8 cellular contexts compared by ENCODE assay signal in the genomic region with DNA sequence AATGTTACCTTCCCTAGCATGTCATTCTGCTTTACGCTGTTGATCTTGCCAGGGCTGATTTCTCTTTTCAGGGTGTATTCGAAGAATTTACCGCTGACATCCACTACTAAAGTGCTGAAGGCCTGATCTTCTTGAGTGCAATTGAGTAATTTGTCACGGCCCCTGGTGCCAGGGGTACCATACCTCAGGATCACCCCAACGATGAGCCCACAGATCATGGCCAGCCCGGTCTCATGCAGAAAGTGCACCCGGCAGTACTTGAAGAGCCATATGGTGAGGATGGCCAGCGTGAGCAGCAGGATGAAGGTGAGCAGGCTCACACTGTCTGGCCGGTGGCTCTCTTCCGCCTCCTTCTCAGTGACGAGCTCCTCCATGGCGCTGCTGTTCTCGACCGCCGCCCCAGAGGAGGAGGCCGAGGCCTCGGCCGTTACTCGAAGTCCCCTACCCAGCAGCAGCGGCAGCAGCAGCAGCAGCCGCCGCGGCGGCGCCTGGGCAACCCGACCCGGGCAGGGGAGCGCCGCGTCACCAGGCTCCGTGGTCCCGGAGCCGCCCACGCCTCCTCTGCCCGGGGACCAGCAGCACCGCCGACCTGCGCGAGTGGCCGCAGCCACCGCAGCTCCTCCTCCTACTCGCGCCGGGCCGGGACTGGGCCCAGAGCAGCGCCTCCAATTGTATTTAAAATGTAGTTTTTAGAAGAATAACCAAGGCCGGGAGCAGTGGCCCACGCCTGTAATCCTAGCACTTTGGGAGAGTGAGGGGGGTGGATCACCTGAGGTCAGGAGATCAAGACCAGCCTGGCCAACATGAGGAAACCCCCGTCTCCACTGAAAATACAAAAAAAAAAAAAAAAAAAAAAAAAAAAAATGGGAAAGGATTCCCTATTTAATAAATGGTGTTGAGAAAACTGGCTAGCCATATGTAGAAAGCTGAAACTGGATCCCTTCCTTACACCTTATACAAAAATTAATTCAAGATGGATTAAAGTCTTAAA. TPM values are rescaled to one million over a fixed set of nuclear protein-coding genes. Genes with fewer than 3 reads are reported as not detected.
DNase-seq lines count a peak whose midpoint lies in the region; FAIRE-seq and TF ChIP-seq lines count a peak whose summit lies in the region.

No MANE protein-coding gene starts in this region.

- TF ChIP-seq POLR2A in H1 (IDR thresholded peaks at IDR 0.05; ENCODE audit: control extremely low read depth in 1 of 2, low read depth in 2 of 2, low read length in 2 of 2) = peak in 1 of 2 experiments; percentile 45; a peak in 1 of 3 replicates
- TF ChIP-seq POLR2A in testis (IDR thresholded peaks at IDR 0.05) = no peak

- intact Hi-C loops in testis (cut with DNase I; ENCODE audit: low total_unique reads) = no loop called here

- TF ChIP-seq RAD21 in H1 (IDR thresholded peaks at IDR 0.05 in 1 of 2, conservative IDR thresholded peaks at IDR 0.05 in 1 of 2; ENCODE audit: low read depth in 2 of 2, low read length in 2 of 2) = no peak

- H3K14ac ChIP-seq in H1 (ENCODE audit: insufficient read length) = no peak overlapping the region

- peak overlapping the region; percentile 98 for H4K91ac ChIP-seq in H1 (replicated peaks; ENCODE audit: insufficient read length, low read length)

- peak overlapping the region; percentile 76 for H2BK120ac ChIP-seq in H1 (replicated peaks; ENCODE audit: low read depth, low read length)

- peak in 1 of 2 experiments; percentile 61; a peak in 1 of 3 replicates for TF ChIP-seq EP300 in H1 (IDR thresholded peaks at IDR 0.05; ENCODE audit: borderline replicate concordance in 1 of 2, low read depth in 2 of 2, low read length in 2 of 2)

- H3K27ac Mint-ChIP-seq in T-helper 1 cell treated with Interleukin-12 subunit alpha and Interleukin-12 subunit beta and Interleukin-4 antibody, amounts not matched to agents 30 μg/mL and 1 μg/mL, for 36 hours = no peak overlapping the region
- H3K27ac Mint-ChIP-seq in mesothelial cell of epicardium = peak overlapping the region; percentile 22

- H3K36me3 ChIP-seq in H1 (ENCODE audit: control insufficient read depth in 2 of 4, insufficient read depth in 4 of 4, low read length in 3 of 4) = no peaks in the 10 kb centered on the region
- no peaks in the 10 kb centered on the region for H3K36me3 ChIP-seq in testis (ENCODE audit: low read depth, missing control alignments)

- H3K4me3 Mint-ChIP-seq in T-helper 1 cell treated with Interleukin-12 subunit alpha and Interleukin-12 subunit beta and Interleukin-4 antibody, amounts not matched to agents 30 μg/mL and 1 μg/mL, for 36 hours = peak overlapping the region; percentile 48
- peak overlapping the region; percentile 61 for H3K4me3 Mint-ChIP-seq in mesothelial cell of epicardium

- H3K79me1 ChIP-seq in H1 (ENCODE audit: low read depth, low read length) = no peaks in the 10 kb centered on the region

- peaks cover 2% of the 10 kb centered on the region; the same call in 1 of the 2 replicates for H3K23me2 ChIP-seq in H1 (ENCODE audit: low read depth, low read length)

- peak overlapping the region; percentile 62; the same call in 1 of the 2 replicates for H2BK20ac ChIP-seq in H1 (ENCODE audit: low read length)

- H2AFZ ChIP-seq in H1 (ENCODE audit: low read length) = peak overlapping the region; percentile 98

- peak overlapping the region; percentile 72 for H3K18ac ChIP-seq in H1 (ENCODE audit: extremely low read depth, low read length)

- H3K4me1 ChIP-seq in H1 (replicated peaks in 1 of 4; ENCODE audit: control insufficient read depth in 3 of 4, insufficient read depth in 4 of 4, low read length in 3 of 4) (peaks cover 3 to 6% (median 4%) of the 10 kb centered on the region in 4 experiments; a peak in 5 of 7 replicates), testis (peaks cover 4% of the 10 kb centered on the region)

- no peak overlapping the region for H3K27ac ChIP-seq in H1 (ENCODE audit: low read depth, low read length)
- peak overlapping the region; percentile 50 to 77 for H3K27ac ChIP-seq in testis

- H3K79me2 ChIP-seq in H1 (ENCODE audit: control insufficient read depth in 1 of 2, insufficient read depth in 2 of 2, low read length in 2 of 2) = no peaks in the 10 kb centered on the region

- no peak overlapping the region for H2AK5ac ChIP-seq in H1 (ENCODE audit: low read depth, low read length)

- TF ChIP-seq CTCF in HFF-Myc (IDR thresholded peaks at IDR 0.05; ENCODE audit: low read depth, low read length, missing control alignments) (no peak), H1 (IDR thresholded peaks at IDR 0.05; ENCODE audit: control extremely low read depth in 1 of 3, insufficient read depth in 1 of 3, low read depth in 1 of 3, low read length in 3 of 3) (0 out of 4 replicates have a peak, but pooled peaks of 1 of the 3 experiments have one; percentile 7), mesothelial cell of epicardium (IDR thresholded peaks at IDR 0.05; ENCODE audit: unreplicated experiment) (no peak), testis (IDR thresholded peaks at IDR 0.05) (no peak)

- H3K4me2 ChIP-seq in H1 (ENCODE audit: insufficient read depth in 1 of 2, low read depth in 2 of 2, low read length in 2 of 2) = peak overlapping the region; percentile 62 to 63

- peak; percentile 74 for DNase-seq in COLO668 (lab: John Stamatoyannopoulos, UW; ENCODE audit: unreplicated experiment)
- DNase-seq in HFF-Myc (ENCODE audit: extremely low read depth, low read depth) = no peak
- peak; percentile 46 to 75 for DNase-seq in H1 (ENCODE audit: low read depth in 1 of 2, low spot score in 2 of 2)
- DNase-seq in mesothelial cell of epicardium (ENCODE audit: low spot score in 2 of 2, unreplicated experiment in 2 of 2) = peak; percentile 30 to 54
- DNase-seq in testis = peak; percentile 66
- no peak for DNase-seq in NCI-H2107 treated with DMSO at 0.1 percent for 48 hours (lab: John Stamatoyannopoulos, UW; ENCODE audit: unreplicated experiment)
- DNase-seq in middle frontal gyrus (ENCODE audit: extremely low spot score, low spot score) = no peak

- H3K4me3 ChIP-seq in HFF-Myc (replicated peaks; ENCODE audit: low read depth, low read length) (peak overlapping the region; percentile 28), H1 (ENCODE audit: extremely low read depth in 1 of 4, insufficient read depth in 2 of 4, low read depth in 3 of 4, low read length in 4 of 4) (peak overlapping the region; percentile 16 to 58 (median 37); a peak in 7 of 8 replicates), testis (peak overlapping the region; percentile 55 to 60)

- H3K9me3 ChIP-seq in H1 (ENCODE audit: insufficient read depth in 2 of 2, low read depth in 1 of 2, low read length in 1 of 2) (no peaks in the 10 kb centered on the region), testis (no peaks in the 10 kb centered on the region)

- H3K4me1 Mint-ChIP-seq in T-helper 1 cell treated with Interleukin-12 subunit alpha and Interleukin-12 subunit beta and Interleukin-4 antibody, amounts not matched to agents 30 μg/mL and 1 μg/mL, for 36 hours (ENCODE audit: low read depth) = peaks cover 3% of the 10 kb centered on the region
- peaks cover 14% of the 10 kb centered on the region for H3K4me1 Mint-ChIP-seq in mesothelial cell of epicardium

- H2BK5ac ChIP-seq in H1 (ENCODE audit: low read depth, low read length) = no peak overlapping the region; the same call in 1 of the 2 replicates

- no peak overlapping the region for H4K5ac ChIP-seq in H1 (ENCODE audit: insufficient read length, low read depth, low read length)

- peak overlapping the region; percentile 21; the same call in 1 of the 2 replicates for H2BK12ac ChIP-seq in H1 (ENCODE audit: low read depth, low read length)

- H3K9ac ChIP-seq in H1 (replicated peaks in 1 of 4; ENCODE audit: extremely low read depth in 1 of 4, low read depth in 3 of 4, low read length in 3 of 4) = peak overlapping the region in 3 of 4 experiments; percentile 13 to 36 (median 26); a peak in 5 of 7 replicates

- H4K20me1 ChIP-seq in H1 (replicated peaks in 1 of 2; ENCODE audit: control insufficient read depth in 1 of 2, insufficient read depth in 2 of 2, low read length in 2 of 2) = no peaks in the 10 kb centered on the region

- H3K36me3 Mint-ChIP-seq in T-helper 1 cell treated with Interleukin-12 subunit alpha and Interleukin-12 subunit beta and Interleukin-4 antibody, amounts not matched to agents 30 μg/mL and 1 μg/mL, for 36 hours (ENCODE audit: low read depth) = no peaks in the 10 kb centered on the region
- peaks cover 8% of the 10 kb centered on the region for H3K36me3 Mint-ChIP-seq in mesothelial cell of epicardium

- H3K27me3 ChIP-seq in H1 (replicated peaks in 1 of 4; ENCODE audit: control insufficient read depth in 3 of 4, extremely low read depth in 1 of 4, insufficient read depth in 3 of 4, low read length in 3 of 4) (peaks cover 0 to 8% (median 5%) of the 10 kb centered on the region in 4 experiments; a peak in 3 of 7 replicates), testis (no peaks in the 10 kb centered on the region)

- 0 out of 2 replicates have a peak overlapping the region, but pooled peaks have one; percentile 40 for H2BK15ac ChIP-seq in H1 (ENCODE audit: low read length)

- no peaks in the 10 kb centered on the region for H3K9me3 Mint-ChIP-seq in T-helper 1 cell treated with Interleukin-12 subunit alpha and Interleukin-12 subunit beta and Interleukin-4 antibody, amounts not matched to agents 30 μg/mL and 1 μg/mL, for 36 hours
- H3K9me3 Mint-ChIP-seq in mesothelial cell of epicardium = peaks cover 8% of the 10 kb centered on the region

- CTCF ChIA-PET in H1 (lab: Charles Lee; ENCODE audit: partially characterized antibody) = interaction anchor here (0.6 to 2.2 kb wide), 8 partner anchors 11 to 1910 kb away, joined by 3 to 16 read pairs (median 4); a partner anchor contains a TSS

- FAIRE-seq in H1 (lab: Jason Lieb, UNC) = no peak

- H3K27me3 Mint-ChIP-seq in T-helper 1 cell treated with Interleukin-12 subunit alpha and Interleukin-12 subunit beta and Interleukin-4 antibody, amounts not matched to agents 30 μg/mL and 1 μg/mL, for 36 hours (ENCODE audit: low read depth) = peaks cover 24% of the 10 kb centered on the region
- no peaks in the 10 kb centered on the region for H3K27me3 Mint-ChIP-seq in mesothelial cell of epicardium (ENCODE audit: low read depth)

- POLR2A ChIA-PET in H1 (lab: Charles Lee; ENCODE audit: partially characterized antibody) = interaction anchor here (0.9 to 1.5 kb wide), 7 partner anchors 27 to 56 kb away, joined by 3 to 5 read pairs (median 3); no protein-coding TSS in a partner anchor

- H3K4ac ChIP-seq in H1 (replicated peaks; ENCODE audit: insufficient read length, low read depth, low read length) = peak overlapping the region; percentile 96

- H4K8ac ChIP-seq in H1 (ENCODE audit: extremely low read depth, insufficient read depth, low read length) = peak overlapping the region; percentile 88

- WGBS in H1 (ENCODE audit: extremely low coverage in 1 of 2, insufficient coverage in 1 of 2, insufficient read length in 1 of 2, insufficient replicate concordance in 2 of 2, low coverage in 1 of 2, low lambda C conversion rate in 2 of 2, missing lambda C conversion rate in 1 of 2), 2 experiments = 19% methylated on average over 41 of the region's 49 CpGs; no CpG with 5 or more reads in 1 of the 2 experiments
- 23 to 26% methylated on average over 13 to 43 of the region's 49 CpGs for WGBS in testis, 2 donors

- peak overlapping the region; percentile 49 for H3K56ac ChIP-seq in H1 (replicated peaks; ENCODE audit: insufficient read length, low read depth, low read length)

- no peak overlapping the region for H3K23ac ChIP-seq in H1 (ENCODE audit: insufficient read length)

RNA-seq across cellular contexts. Expression of a gene that starts 58.5 kb away (rescaled TPM):
- total RNA-seq in H1 (2021; fragmentation: NEBNext Ultra II Directional; extraction: Animal tissue kit (Norgen Biotek cat#: 25700)) = 189 and 195 TPM in 2 replicates
- polyA plus RNA-seq in H1 (2011; rRNA removed) = 30.9 and 43.9 TPM in 2 replicates
- polyA plus RNA-seq in H1 (2011; cell fraction: cytosol; rRNA removed) = 58.1 TPM
- 26.2 TPM for polyA plus RNA-seq in H1 (2011; cell fraction: nucleus; rRNA removed)
- polyA plus RNA-seq in H1 (2012, experiment 1 of 2) = 63.8 to 119 TPM (median 82.0 TPM) in 4 replicates
- 20.6 TPM for polyA plus RNA-seq in H1 (2012, experiment 2 of 2)
- 98.7 TPM for polyA plus RNA-seq in H1 (2013, experiment 1 of 2)
- polyA plus RNA-seq in H1 (2013, experiment 2 of 2) = 96.6 TPM
- polyA minus RNA-seq in H1 (2011; rRNA and poly(A)+ RNA removed) = 59.4 and 91.7 TPM in 2 replicates
- 136 TPM for polyA minus RNA-seq in H1 (2011; cell fraction: cytosol; rRNA and poly(A)+ RNA removed)
- 123 TPM for polyA minus RNA-seq in H1 (2011; cell fraction: nucleus; rRNA and poly(A)+ RNA removed)
- 122 to 144 TPM (median 135 TPM) in 3 replicates for total RNA-seq in mesothelial cell of epicardium
- 10 to 100 TPM; 76.5 to 77.1 TPM for total RNA-seq in testis
- polyA plus RNA-seq in testis (ENCODE audit: insufficient read depth, low read depth, low replicate concordance) = 61.3 TPM

Comparison
In these comparisons a context has a peak if more than half of its experiments do, and no peak if none do; other contexts are left out.
1. DNase-seq: peak in COLO668 (single experiment), H1 (2 of 2), mesothelial cell of epicardium (2 of 2) and testis (single experiment); none in HFF-Myc (single experiment), NCI-H2107 treated with DMSO at 0.1 percent for 48 hours (single experiment) and middle frontal gyrus (single experiment).
2. Peak in every context shown above with its lines, with median percentiles within 50 percentile points of each other: H3K4me3 ChIP-seq.